ENCODE assay signal across 13 cellular contexts in the genomic region with DNA sequence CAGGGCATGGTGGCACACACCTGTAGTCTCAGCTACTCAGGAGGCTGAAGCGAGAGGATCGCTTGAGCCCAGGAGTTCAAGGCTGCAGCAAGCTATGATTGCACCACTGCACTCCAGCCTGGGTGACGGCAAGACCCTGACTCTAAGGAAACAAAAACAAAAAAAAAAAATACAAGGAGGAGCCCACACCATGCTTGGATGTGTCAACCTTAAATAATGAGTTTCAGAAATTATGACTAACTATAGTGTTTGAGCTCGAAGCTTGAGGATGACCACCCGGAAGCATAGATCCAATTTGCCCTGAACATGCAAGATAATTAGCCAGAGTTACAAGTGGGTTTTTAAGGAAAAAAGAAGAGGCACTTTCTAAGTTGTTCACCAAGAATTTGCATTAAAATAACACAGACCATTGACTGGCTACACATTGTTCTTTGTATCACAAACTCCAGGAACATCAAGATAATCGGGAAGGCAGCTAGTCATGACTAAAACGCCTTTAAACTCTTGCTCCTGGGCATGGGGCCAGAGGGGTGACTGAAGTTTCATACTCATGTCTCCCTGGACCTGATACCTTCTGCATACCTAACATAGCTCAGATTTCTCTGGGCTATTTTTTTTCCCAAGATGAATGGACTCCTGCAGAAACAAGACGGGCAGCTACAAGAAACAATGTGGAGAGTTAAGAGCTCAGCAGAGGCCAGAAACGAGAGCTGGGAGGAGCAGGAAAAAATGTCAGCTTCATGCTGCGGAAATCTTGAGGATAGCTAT.
DNase-seq lines count a peak whose midpoint lies in the region; ATAC-seq, FAIRE-seq and TF ChIP-seq lines count a peak whose summit lies in the region.
"Had no signal": no experiment of that assay in that cellular context is flagged by ENCODE, and none has a peak within 500 bp of the region (broad histone marks: within the 10 kb centered on the region; RNA-seq: fewer than 3 reads in every experiment).

No MANE protein-coding gene starts in this region.

- peaks cover 20% of the 10 kb centered on the region for H3K27me3 Mint-ChIP-seq in nephron progenitor cell (ENCODE audit: low read depth, poor library complexity)

- no peak overlapping the region for H3K4me3 Mint-ChIP-seq in nephron progenitor cell
- H3K4me3 Mint-ChIP-seq: CD4-positive, CD25-positive, alpha-beta regulatory T cell had no signal

- H3K27ac ChIP-seq in body of pancreas: no peak overlapping the region
- H3K27ac ChIP-seq in lower lobe of right lung: no peak overlapping the region
- H3K27ac ChIP-seq in gastroesophageal sphincter: no peak overlapping the region
- H3K27ac ChIP-seq in Karpas-422 (ENCODE audit: low read length): no peak overlapping the region
- H3K27ac ChIP-seq: VCaP had no signal

- TF ChIP-seq EP300 in gastroesophageal sphincter (IDR thresholded peaks at IDR 0.05): no peak

- H3K4me1 Mint-ChIP-seq in nephron progenitor cell: peaks cover 31% of the 10 kb centered on the region
- H3K4me1 Mint-ChIP-seq: CD4-positive, CD25-positive, alpha-beta regulatory T cell had no signal

- no peak overlapping the region for H3K27ac Mint-ChIP-seq in nephron progenitor cell
- H3K27ac Mint-ChIP-seq: CD4-positive, CD25-positive, alpha-beta regulatory T cell had no signal

- H3K9me3 ChIP-seq in body of pancreas (no peaks in the 10 kb centered on the region), lower lobe of right lung (no peaks in the 10 kb centered on the region), gastroesophageal sphincter (no peaks in the 10 kb centered on the region), Karpas-422 (ENCODE audit: low read length) (no peaks in the 10 kb centered on the region)

- TF ChIP-seq CTCF in AG10803 (conservative IDR thresholded peaks at IDR 0.05; ENCODE audit: low read length): no peak
- no peak for TF ChIP-seq CTCF in body of pancreas (IDR thresholded peaks at IDR 0.05)
- TF ChIP-seq CTCF in lower lobe of right lung (IDR thresholded peaks at IDR 0.05): no peak
- no peak for TF ChIP-seq CTCF in gastroesophageal sphincter (IDR thresholded peaks at IDR 0.05)
- no peak for TF ChIP-seq CTCF in nephron progenitor cell (IDR thresholded peaks at IDR 0.05)

- H3K36me3 ChIP-seq in body of pancreas (replicated peaks in 1 of 2; ENCODE audit: insufficient read depth in 1 of 2, low read depth in 2 of 2) (no peaks in the 10 kb centered on the region), lower lobe of right lung (no peaks in the 10 kb centered on the region), gastroesophageal sphincter (no peaks in the 10 kb centered on the region), Karpas-422 (ENCODE audit: insufficient read depth, low read length) (no peaks in the 10 kb centered on the region)

- ATAC-seq in body of pancreas: no peak
- peak; percentile 55 to 70 for ATAC-seq in lower lobe of right lung
- no peak for ATAC-seq in gastroesophageal sphincter

- H3K27me3 ChIP-seq in body of pancreas (no peaks in the 10 kb centered on the region), lower lobe of right lung (ENCODE audit: low read depth) (peaks cover 23% of the 10 kb centered on the region), gastroesophageal sphincter (peaks cover 9% of the 10 kb centered on the region), Karpas-422 (ENCODE audit: low read length) (no peaks in the 10 kb centered on the region)

- WGBS in body of pancreas, 2 donors: 41 to 43% methylated on average over 10 of the region's 10 CpGs
- 26 to 53% methylated on average over 6 to 10 of the region's 10 CpGs for WGBS in gastroesophageal sphincter (ENCODE audit: low coverage in 1 of 2), 2 donors

- H3K9ac ChIP-seq in Karpas-422 (ENCODE audit: low read length): no peak overlapping the region

- intact Hi-C loops in body of pancreas (cut with DNase I) (no loop called here), lower lobe of right lung (cut with DNase I) (no loop called here)

- H3K4me3 ChIP-seq in AG10803 (ENCODE audit: low read length) (no peak overlapping the region), body of pancreas (no peak overlapping the region), lower lobe of right lung (no peak overlapping the region), gastroesophageal sphincter (no peak overlapping the region), Karpas-422 (ENCODE audit: low read length) (no peak overlapping the region)

- DNase-seq in AG10803 (ENCODE audit: low read depth) (peak; percentile 61), HTR-8/SVneo (ENCODE audit: insufficient read length, low spot score) (peak; percentile 90), body of pancreas (peak in 3 of 4 donors; percentile 29 to 65 (median 34)), lower lobe of right lung (peak; percentile 56), nephron progenitor cell (no peak), activated gamma-delta T cell (lab: John Stamatoyannopoulos, UW) (no peak), Karpas-422 (no peak)
- DNase-seq: CD4-positive, CD25-positive, alpha-beta regulatory T cell; midbrain; NCI-H748 treated with DMSO at 0.1 percent for 48 hours had no signal

- no peaks in the 10 kb centered on the region for H3K9me2 ChIP-seq in Karpas-422 (replicated peaks; ENCODE audit: insufficient read depth, low read length)

- FAIRE-seq in HTR-8/SVneo (lab: Jason Lieb, UNC): peak; percentile 86
- FAIRE-seq: endometrium had no signal

- H4K20me1 ChIP-seq in Karpas-422 (ENCODE audit: insufficient read depth, low read depth, low read length): no peaks in the 10 kb centered on the region

- H3K36me3 Mint-ChIP-seq in nephron progenitor cell (ENCODE audit: low read depth): no peaks in the 10 kb centered on the region
- H3K36me3 Mint-ChIP-seq: CD4-positive, CD25-positive, alpha-beta regulatory T cell had no signal

- no peaks in the 10 kb centered on the region for H3K79me2 ChIP-seq in Karpas-422 (ENCODE audit: low read length)

- H2AFZ ChIP-seq in Karpas-422 (ENCODE audit: low read length): no peak overlapping the region

- H3K4me2 ChIP-seq in Karpas-422 (ENCODE audit: low read depth, low read length, poor library complexity, severe bottlenecking): no peak overlapping the region

- H3K4me1 ChIP-seq in body of pancreas (peaks cover 7% of the 10 kb centered on the region), lower lobe of right lung (no peaks in the 10 kb centered on the region), gastroesophageal sphincter (peaks cover 0 to 8% (median 0%) of the 10 kb centered on the region in 3 donors), Karpas-422 (ENCODE audit: low read length) (no peaks in the 10 kb centered on the region)

- peaks cover 17% of the 10 kb centered on the region for H3K9me3 Mint-ChIP-seq in nephron progenitor cell

- no peak for TF ChIP-seq POLR2A in body of pancreas (IDR thresholded peaks at IDR 0.05)
- no peak for TF ChIP-seq POLR2A in gastroesophageal sphincter (IDR thresholded peaks at IDR 0.05)

Comparison
In these comparisons a context has a peak if more than half of its experiments do, and no peak if none do; other contexts are left out.
1. DNase-seq: peak in AG10803 (single experiment), HTR-8/SVneo (single experiment), body of pancreas (3 of 4) and lower lobe of right lung (single experiment); none in nephron progenitor cell (single experiment), activated gamma-delta T cell (single experiment) and Karpas-422 (single experiment).
2. ATAC-seq: peak in lower lobe of right lung (2 of 2); none in body of pancreas (single experiment) and gastroesophageal sphincter (single experiment).